11 cellular contexts compared by ENCODE assay signal in genomic region chr1:11157867-11158266, GRCh38. TPM values are rescaled to one million over a fixed set of nuclear protein-coding genes. Genes with fewer than 3 reads are reported as not detected.
DNase-seq lines count a peak whose midpoint lies in the region; ATAC-seq and TF ChIP-seq lines count a peak whose summit lies in the region.
"Had no signal": no experiment of that assay in that cellular context is flagged by ENCODE, and none has a peak within 500 bp of the region (broad histone marks: within the 10 kb centered on the region; RNA-seq: fewer than 3 reads in every experiment).

No MANE protein-coding gene starts in this region.

- 20% methylated on average over 2 of the region's 2 CpGs for WGBS in suprapubic skin

- H3K4me3 ChIP-seq in suprapubic skin = no peak overlapping the region
- H3K4me3 ChIP-seq in CD8-positive, alpha-beta memory T cell (ENCODE audit: low read length) = no peak overlapping the region
- no peak overlapping the region for H3K4me3 ChIP-seq in Peyer's patch
- H3K4me3 ChIP-seq: A549 had no signal

- peak; percentile 12 for DNase-seq in activated CD4-positive, alpha-beta T cell treated with anti-CD3 and anti-CD28 coated beads for 36 hours
- DNase-seq in activated CD4-positive, alpha-beta T cell treated with anti-CD3 and anti-CD28 coated beads, Interleukin-2, amount 50 U/mL, for 4 hours = no peak
- no peak for DNase-seq in activated T-helper 1 cell treated with anti-CD3 and anti-CD28 coated beads, Interleukin-12 subunit alpha, Interleukin-12 subunit beta, Interleukin-2, Interleukin-4 antibody, amounts not matched to agents 30 ng/mL and 10 ng/mL and 1 ng/mL, durations not matched to agents 14 hours and 24 hours and 36 hours (ENCODE audit: low spot score)
- DNase-seq in left cardiac atrium (peak; percentile 25), suprapubic skin (ENCODE audit: low spot score in 2 of 2) (no peak), DMS153 (lab: John Stamatoyannopoulos, UW) (no peak), Peyer's patch (no peak)
- no peak for DNase-seq in CD8-positive, alpha-beta memory T cell
- DNase-seq: erythroblast had no signal

- intact Hi-C loops in activated CD4-positive, alpha-beta T cell treated with anti-CD3 and anti-CD28 coated beads for 36 hours (cut with DNase I, micrococcal nuclease) = no loop called here
- intact Hi-C loops in activated T-helper 1 cell treated with anti-CD3 and anti-CD28 coated beads, Interleukin-12 subunit alpha, Interleukin-12 subunit beta, Interleukin-2, Interleukin-4 antibody, amounts not matched to agents 30 ng/mL and 10 ng/mL and 1 ng/mL, durations not matched to agents 14 hours and 24 hours and 36 hours (cut with micrococcal nuclease) = no loop called here
- intact Hi-C loops in left cardiac atrium (cut with DNase I) = no loop called here

- H3K9me3 Mint-ChIP-seq in activated CD4-positive, alpha-beta T cell treated with anti-CD3 and anti-CD28 coated beads for 36 hours (ENCODE audit: low read depth) = no peaks in the 10 kb centered on the region
- no peaks in the 10 kb centered on the region for H3K9me3 Mint-ChIP-seq in activated T-helper 1 cell treated with anti-CD3 and anti-CD28 coated beads, Interleukin-12 subunit alpha, Interleukin-12 subunit beta, Interleukin-2, Interleukin-4 antibody, amounts not matched to agents 30 ng/mL and 10 ng/mL and 1 ng/mL, durations not matched to agents 14 hours and 24 hours and 36 hours
- H3K9me3 Mint-ChIP-seq in CD8-positive, alpha-beta memory T cell = no peaks in the 10 kb centered on the region

- peaks cover 23% of the 10 kb centered on the region for H3K36me3 Mint-ChIP-seq in activated CD4-positive, alpha-beta T cell treated with anti-CD3 and anti-CD28 coated beads for 36 hours (ENCODE audit: low read depth)
- H3K36me3 Mint-ChIP-seq in activated T-helper 1 cell treated with anti-CD3 and anti-CD28 coated beads, Interleukin-12 subunit alpha, Interleukin-12 subunit beta, Interleukin-2, Interleukin-4 antibody, amounts not matched to agents 30 ng/mL and 10 ng/mL and 1 ng/mL, durations not matched to agents 14 hours and 24 hours and 36 hours (ENCODE audit: low read depth) = peaks cover 21% of the 10 kb centered on the region
- H3K36me3 Mint-ChIP-seq in CD8-positive, alpha-beta memory T cell = peaks cover 0 to 80% (median 18%) of the 10 kb centered on the region in 3 donors

- peak; percentile 62 for ATAC-seq in activated CD4-positive, alpha-beta T cell treated with anti-CD3 and anti-CD28 coated beads for 36 hours
- ATAC-seq in left cardiac atrium = peak; percentile 85 to 91

- no peak for TF ChIP-seq CTCF in suprapubic skin (IDR thresholded peaks at IDR 0.05)
- TF ChIP-seq CTCF in Peyer's patch (IDR thresholded peaks at IDR 0.05) = no peak

- POLR2A ChIA-PET in activated CD4-positive, alpha-beta T cell treated with anti-CD3 and anti-CD28 coated beads for 36 hours (lab: Charles Lee) = no interaction called here
- POLR2A ChIA-PET in CD8-positive, alpha-beta memory T cell (lab: Charles Lee) = no interaction called here

- H3K9me3 ChIP-seq in suprapubic skin (no peaks in the 10 kb centered on the region), Peyer's patch (no peaks in the 10 kb centered on the region)
- H3K9me3 ChIP-seq in CD8-positive, alpha-beta memory T cell (ENCODE audit: low read length) = no peaks in the 10 kb centered on the region
- H3K9me3 ChIP-seq: A549 had no signal

- no peak overlapping the region for H3K4me3 Mint-ChIP-seq in activated CD4-positive, alpha-beta T cell treated with anti-CD3 and anti-CD28 coated beads for 36 hours
- no peak overlapping the region for H3K4me3 Mint-ChIP-seq in activated T-helper 1 cell treated with anti-CD3 and anti-CD28 coated beads, Interleukin-12 subunit alpha, Interleukin-12 subunit beta, Interleukin-2, Interleukin-4 antibody, amounts not matched to agents 30 ng/mL and 10 ng/mL and 1 ng/mL, durations not matched to agents 14 hours and 24 hours and 36 hours
- no peak overlapping the region for H3K4me3 Mint-ChIP-seq in CD8-positive, alpha-beta memory T cell

- CTCF ChIA-PET in activated CD4-positive, alpha-beta T cell treated with anti-CD3 and anti-CD28 coated beads for 36 hours (lab: Charles Lee) = interaction anchor here (1.5 kb wide), 1 partner anchor 45 kb away, joined by 3 read pairs; no protein-coding TSS in a partner anchor
- CTCF ChIA-PET in CD8-positive, alpha-beta memory T cell (lab: Charles Lee) = interaction anchor here (1.7 kb wide), 1 partner anchor 120 kb away, joined by 5 read pairs; no protein-coding TSS in a partner anchor

- H3K27me3 ChIP-seq in suprapubic skin (no peaks in the 10 kb centered on the region), Peyer's patch (no peaks in the 10 kb centered on the region)
- H3K27me3 ChIP-seq in CD8-positive, alpha-beta memory T cell (ENCODE audit: insufficient read depth, low read length, poor library complexity, severe bottlenecking) = no peaks in the 10 kb centered on the region

- peaks cover 21% of the 10 kb centered on the region for H3K4me1 Mint-ChIP-seq in activated CD4-positive, alpha-beta T cell treated with anti-CD3 and anti-CD28 coated beads for 36 hours
- H3K4me1 Mint-ChIP-seq in activated T-helper 1 cell treated with anti-CD3 and anti-CD28 coated beads, Interleukin-12 subunit alpha, Interleukin-12 subunit beta, Interleukin-2, Interleukin-4 antibody, amounts not matched to agents 30 ng/mL and 10 ng/mL and 1 ng/mL, durations not matched to agents 14 hours and 24 hours and 36 hours (ENCODE audit: low read depth) = peaks cover 24% of the 10 kb centered on the region
- peaks cover 2 to 7% (median 4%) of the 10 kb centered on the region in 3 donors for H3K4me1 Mint-ChIP-seq in CD8-positive, alpha-beta memory T cell

- no peak for TF ChIP-seq EP300 in suprapubic skin (IDR thresholded peaks at IDR 0.05)

- H3K36me3 ChIP-seq in suprapubic skin (peaks cover 31% of the 10 kb centered on the region), Peyer's patch (peaks cover 0 to 46% (median 0%) of the 10 kb centered on the region in 3 donors)
- peaks cover 23% of the 10 kb centered on the region for H3K36me3 ChIP-seq in CD8-positive, alpha-beta memory T cell (ENCODE audit: insufficient read depth, low read length)

- H3K27me3 Mint-ChIP-seq in activated CD4-positive, alpha-beta T cell treated with anti-CD3 and anti-CD28 coated beads for 36 hours = no peaks in the 10 kb centered on the region
- H3K27me3 Mint-ChIP-seq in activated T-helper 1 cell treated with anti-CD3 and anti-CD28 coated beads, Interleukin-12 subunit alpha, Interleukin-12 subunit beta, Interleukin-2, Interleukin-4 antibody, amounts not matched to agents 30 ng/mL and 10 ng/mL and 1 ng/mL, durations not matched to agents 14 hours and 24 hours and 36 hours (ENCODE audit: insufficient read depth) = no peaks in the 10 kb centered on the region
- H3K27me3 Mint-ChIP-seq in CD8-positive, alpha-beta memory T cell = peaks cover 0 to 1% of the 10 kb centered on the region in 2 donors

- H3K27ac ChIP-seq in suprapubic skin (peak overlapping the region; percentile 63), Peyer's patch (no peak overlapping the region)
- H3K27ac ChIP-seq in CD8-positive, alpha-beta memory T cell (ENCODE audit: low read depth, low read length) = no peak overlapping the region

- TF ChIP-seq POLR2A in suprapubic skin (IDR thresholded peaks at IDR 0.05) (no peak), Peyer's patch (IDR thresholded peaks at IDR 0.05) (no peak)

- peak overlapping the region; percentile 2 for H3K27ac Mint-ChIP-seq in activated CD4-positive, alpha-beta T cell treated with anti-CD3 and anti-CD28 coated beads for 36 hours
- peak overlapping the region; percentile 6 for H3K27ac Mint-ChIP-seq in activated T-helper 1 cell treated with anti-CD3 and anti-CD28 coated beads, Interleukin-12 subunit alpha, Interleukin-12 subunit beta, Interleukin-2, Interleukin-4 antibody, amounts not matched to agents 30 ng/mL and 10 ng/mL and 1 ng/mL, durations not matched to agents 14 hours and 24 hours and 36 hours
- H3K27ac Mint-ChIP-seq in CD8-positive, alpha-beta memory T cell = peak overlapping the region in 2 of 8 donors; percentile 35 to 36

- H3K4me1 ChIP-seq in suprapubic skin = peaks cover 29% of the 10 kb centered on the region
- no peaks in the 10 kb centered on the region for H3K4me1 ChIP-seq in CD8-positive, alpha-beta memory T cell (ENCODE audit: insufficient read depth, low read length)
- H3K4me1 ChIP-seq in Peyer's patch = no peaks in the 10 kb centered on the region

RNA-seq across cellular contexts. Expression of gene ANGPTL7, which starts 31.3 kb away (rescaled TPM):
- total RNA-seq in activated CD4-positive, alpha-beta T cell treated with anti-CD3 and anti-CD28 coated beads for 36 hours = not detected
- total RNA-seq in activated T-helper 1 cell treated with anti-CD3 and anti-CD28 coated beads, Interleukin-12 subunit alpha, Interleukin-12 subunit beta, Interleukin-2, Interleukin-4 antibody, amounts not matched to agents 30 ng/mL and 10 ng/mL and 1 ng/mL, durations not matched to agents 14 hours and 24 hours and 36 hours = not detected in 2 replicates
- total RNA-seq in left cardiac atrium (1 to 10 TPM in 1 of 2 donors, under 1 TPM in 1; 0.39 to 3.0 TPM), suprapubic skin (10 to 100 TPM in 1 of 4 donors, 1 to 10 TPM in 3; 2.8 to 18.6 (median 4.1) TPM), Peyer's patch (1 to 10 TPM in 1 of 4 donors, not detected in 3; 1.3 TPM)
- total RNA-seq in CD8-positive, alpha-beta memory T cell = not detected
- not detected for polyA plus RNA-seq in CD8-positive, alpha-beta memory T cell
- total RNA-seq: NCI-H460 had no signal
- polyA plus RNA-seq: A549 had no signal

RNA-seq across cellular contexts. Expression of gene EXOSC10, which starts 58.2 kb away (rescaled TPM):
- total RNA-seq in activated CD4-positive, alpha-beta T cell treated with anti-CD3 and anti-CD28 coated beads for 36 hours = 10 to 100 TPM; 74.3 to 89.6 TPM
- 93.5 and 103 TPM in 2 replicates for total RNA-seq in activated T-helper 1 cell treated with anti-CD3 and anti-CD28 coated beads, Interleukin-12 subunit alpha, Interleukin-12 subunit beta, Interleukin-2, Interleukin-4 antibody, amounts not matched to agents 30 ng/mL and 10 ng/mL and 1 ng/mL, durations not matched to agents 14 hours and 24 hours and 36 hours
- total RNA-seq in left cardiac atrium = 10 to 100 TPM; 19.8 to 26.6 TPM
- total RNA-seq in suprapubic skin = 100 to 1,000 TPM in 1 of 4 donors, 10 to 100 TPM in 3; 45.7 to 127 (median 68.7) TPM
- total RNA-seq in CD8-positive, alpha-beta memory T cell = 10 to 100 TPM; 92.9 to 94.0 TPM
- 46.4 TPM for polyA plus RNA-seq in CD8-positive, alpha-beta memory T cell
- total RNA-seq in Peyer's patch = 100 to 1,000 TPM in 1 of 4 donors, 10 to 100 TPM in 3; 55.0 to 152 (median 71.7) TPM

Comparison
In these comparisons a context has a peak if more than half of its experiments do, and no peak if none do; other contexts are left out.
1. DNase-seq: peak in activated CD4-positive, alpha-beta T cell treated with anti-CD3 and anti-CD28 coated beads for 36 hours (single experiment) and left cardiac atrium (single experiment); none in activated CD4-positive, alpha-beta T cell treated with anti-CD3 and anti-CD28 coated beads, Interleukin-2, amount 50 U/mL, for 4 hours (0 of 2), activated T-helper 1 cell treated with anti-CD3 and anti-CD28 coated beads, Interleukin-12 subunit alpha, Interleukin-12 subunit beta, Interleukin-2, Interleukin-4 antibody, amounts not matched to agents 30 ng/mL and 10 ng/mL and 1 ng/mL, durations not matched to agents 14 hours and 24 hours and 36 hours (single experiment), suprapubic skin (0 of 2), DMS153 (single experiment), CD8-positive, alpha-beta memory T cell (0 of 5) and Peyer's patch (0 of 3).